27 cellular contexts compared by ENCODE assay signal in genomic region chr1:54701996-54702395, GRCh38.
"Had no signal": no experiment of that assay in that cellular context is flagged by ENCODE, and none has a peak within 500 bp of the region (broad histone marks: within the 10 kb centered on the region; RNA-seq: fewer than 3 reads in every experiment).

No MANE protein-coding gene starts in this region.

- ATAC-seq: heart right ventricle; left colon; naive thymus-derived CD4-positive, alpha-beta T cell; sciatic nerve; stimulated activated memory B cell treated with anti-CD40 and anti-IgM and Interleukin-4, amounts not matched to agents 10 μg/mL and 1 μg/mL and 100 μg/mL, for 72 hours; stimulated activated naive CD8-positive, alpha-beta T cell treated with anti-CD3 and anti-CD28 coated beads, Interleukin-15, Interleukin-2, amounts not matched to agents 100 U/mL and 50 U/mL, for 24 hours had no signal

- DNase-seq: colonic mucosa; dermis blood vessel endothelial cell; effector memory CD4-positive, alpha-beta T cell; erythroblast; esophagus squamous epithelium; foreskin melanocyte; glutamatergic neuron; heart right ventricle; hippocampal formation; islet precursor cell; kidney glomerular epithelial cell; left colon; mesenchymal stem cell; midbrain; naive thymus-derived CD4-positive, alpha-beta T cell; nucleus accumbens; stimulated activated CD4-positive, alpha-beta T cell treated with anti-CD3 and anti-CD28 coated beads, Interleukin-2, amount 100 ng/mL, for 24 hours; stimulated activated CD4-positive, alpha-beta T cell treated with anti-CD3 and anti-CD28 coated beads, Interleukin-4, amount 100 ng/mL, for 24 hours; stimulated activated naive CD8-positive, alpha-beta T cell treated with anti-CD3 and anti-CD28 coated beads, Interleukin-15, Interleukin-2, amounts not matched to agents 100 U/mL and 50 U/mL, for 24 hours; substantia nigra; testis; tibial artery; upper lobe of left lung had no signal

- H3K9me3 Mint-ChIP-seq: naive thymus-derived CD4-positive, alpha-beta T cell; nephron; neural progenitor cell; stimulated activated memory B cell treated with anti-CD40 and anti-IgM and Interleukin-4, amounts not matched to agents 10 μg/mL and 1 μg/mL and 100 μg/mL, for 72 hours had no signal

- H3K36me3 Mint-ChIP-seq: naive thymus-derived CD4-positive, alpha-beta T cell; neural progenitor cell; stimulated activated memory B cell treated with anti-CD40 and anti-IgM and Interleukin-4, amounts not matched to agents 10 μg/mL and 1 μg/mL and 100 μg/mL, for 72 hours had no signal

- H3K27ac Mint-ChIP-seq: naive thymus-derived CD4-positive, alpha-beta T cell; nephron; neural progenitor cell; stimulated activated memory B cell treated with anti-CD40 and anti-IgM and Interleukin-4, amounts not matched to agents 10 μg/mL and 1 μg/mL and 100 μg/mL, for 72 hours had no signal

- H3K4me3 Mint-ChIP-seq: naive thymus-derived CD4-positive, alpha-beta T cell; nephron; neural progenitor cell; stimulated activated memory B cell treated with anti-CD40 and anti-IgM and Interleukin-4, amounts not matched to agents 10 μg/mL and 1 μg/mL and 100 μg/mL, for 72 hours had no signal

- H3K4me1 Mint-ChIP-seq: nephron; neural progenitor cell; stimulated activated memory B cell treated with anti-CD40 and anti-IgM and Interleukin-4, amounts not matched to agents 10 μg/mL and 1 μg/mL and 100 μg/mL, for 72 hours had no signal
